ENCODE assay signal across 8 cellular contexts in the genomic region with DNA sequence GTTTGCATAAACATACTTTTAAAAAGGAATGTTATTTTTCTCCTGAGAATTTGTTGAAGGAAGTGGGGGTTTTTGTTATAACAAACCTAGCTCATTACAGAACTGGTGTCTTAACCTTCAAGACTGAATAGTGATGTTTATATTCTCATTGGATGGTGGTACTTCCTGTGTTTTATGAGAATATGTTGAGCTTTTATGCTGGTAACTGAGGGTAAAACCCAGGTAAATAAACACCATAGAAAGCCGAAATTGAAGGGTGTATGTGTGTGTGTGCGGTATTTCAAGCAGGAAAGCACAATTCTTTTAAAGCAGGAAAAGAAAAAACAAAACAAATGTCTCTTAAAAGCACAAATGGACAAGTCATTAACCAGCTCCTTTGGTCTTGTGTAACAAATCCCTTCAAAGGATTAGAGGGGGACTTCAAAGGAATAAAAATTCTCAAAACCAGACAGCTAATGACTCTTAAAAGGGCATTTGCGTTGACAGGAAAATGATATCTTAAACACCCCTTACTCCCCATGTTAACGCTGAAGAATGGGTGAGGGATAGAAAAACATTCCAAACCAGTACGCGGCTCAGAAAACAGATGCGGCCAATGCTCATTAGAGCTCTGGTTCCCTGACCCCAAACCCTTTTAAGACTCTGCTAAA. TPM values are rescaled to one million over a fixed set of nuclear protein-coding genes. Genes with fewer than 3 reads are reported as not detected.
A peak's percentile ranks its signal among the peaks of the same experiment; 100 is the strongest.
DNase-seq lines count a peak whose midpoint lies in the region; ATAC-seq lines count a peak whose summit lies in the region.

No MANE protein-coding gene starts in this region.

- H3K4me3 Mint-ChIP-seq in T-cell = peak overlapping the region; percentile 50 to 64 (median 56)
- peak overlapping the region; percentile 76 for H3K4me3 Mint-ChIP-seq in stimulated activated memory B cell treated with anti-CD40 and anti-IgM and Interleukin-4, amounts not matched to agents 10 μg/mL and 1 μg/mL and 100 μg/mL, for 72 hours
- no peak overlapping the region for H3K4me3 Mint-ChIP-seq in stimulated activated naive CD8-positive, alpha-beta T cell treated with anti-CD3 and anti-CD28 coated beads, Interleukin-15, amount 100 ng/mL, for 72 hours

- peaks cover 12 to 25% (median 17%) of the 10 kb centered on the region in 3 donors for H3K4me1 Mint-ChIP-seq in T-cell
- H3K4me1 Mint-ChIP-seq in stimulated activated memory B cell treated with anti-CD40 and anti-IgM and Interleukin-4, amounts not matched to agents 10 μg/mL and 1 μg/mL and 100 μg/mL, for 72 hours = peaks cover 31% of the 10 kb centered on the region
- H3K4me1 Mint-ChIP-seq in stimulated activated naive CD8-positive, alpha-beta T cell treated with anti-CD3 and anti-CD28 coated beads, Interleukin-15, amount 100 ng/mL, for 72 hours = peaks cover 18% of the 10 kb centered on the region

- H3K27me3 Mint-ChIP-seq in T-cell = peaks cover 45 to 76% of the 10 kb centered on the region in 2 donors
- H3K27me3 Mint-ChIP-seq in stimulated activated memory B cell treated with anti-CD40 and anti-IgM and Interleukin-4, amounts not matched to agents 10 μg/mL and 1 μg/mL and 100 μg/mL, for 72 hours = no peaks in the 10 kb centered on the region
- peaks cover 91% of the 10 kb centered on the region for H3K27me3 Mint-ChIP-seq in stimulated activated naive CD8-positive, alpha-beta T cell treated with anti-CD3 and anti-CD28 coated beads, Interleukin-15, amount 100 ng/mL, for 72 hours

- H3K9me3 Mint-ChIP-seq in T-cell = no peaks in the 10 kb centered on the region
- no peaks in the 10 kb centered on the region for H3K9me3 Mint-ChIP-seq in stimulated activated memory B cell treated with anti-CD40 and anti-IgM and Interleukin-4, amounts not matched to agents 10 μg/mL and 1 μg/mL and 100 μg/mL, for 72 hours
- no peaks in the 10 kb centered on the region for H3K9me3 Mint-ChIP-seq in stimulated activated naive CD8-positive, alpha-beta T cell treated with anti-CD3 and anti-CD28 coated beads, Interleukin-15, amount 100 ng/mL, for 72 hours

- peak in 1 of 4 experiments; percentile 28 for ATAC-seq in T-cell (replicated peaks in 1 of 4)
- no peak for ATAC-seq in stimulated activated memory B cell treated with anti-CD40 and anti-IgM and Interleukin-4, amounts not matched to agents 10 μg/mL and 1 μg/mL and 100 μg/mL, for 72 hours
- ATAC-seq in stimulated activated naive CD8-positive, alpha-beta T cell treated with anti-CD3 and anti-CD28 coated beads, Interleukin-15, amount 100 ng/mL, for 72 hours = no peak

- H3K9me3 ChIP-seq in iPS-18c (ENCODE audit: control insufficient read depth, insufficient read depth, low read length) = peaks cover 2% of the 10 kb centered on the region

- no peak overlapping the region for H3K27ac Mint-ChIP-seq in T-cell
- H3K27ac Mint-ChIP-seq in stimulated activated memory B cell treated with anti-CD40 and anti-IgM and Interleukin-4, amounts not matched to agents 10 μg/mL and 1 μg/mL and 100 μg/mL, for 72 hours = peak overlapping the region; percentile 48
- no peak overlapping the region for H3K27ac Mint-ChIP-seq in stimulated activated naive CD8-positive, alpha-beta T cell treated with anti-CD3 and anti-CD28 coated beads, Interleukin-15, amount 100 ng/mL, for 72 hours

- no peaks in the 10 kb centered on the region for H3K36me3 Mint-ChIP-seq in T-cell
- no peaks in the 10 kb centered on the region for H3K36me3 Mint-ChIP-seq in stimulated activated memory B cell treated with anti-CD40 and anti-IgM and Interleukin-4, amounts not matched to agents 10 μg/mL and 1 μg/mL and 100 μg/mL, for 72 hours

- POLR2A ChIA-PET in T-cell (lab: Charles Lee) = interaction anchor here in 1 of 2 donors (0.7 kb wide), 1 partner anchor 14 kb away, joined by 7 read pairs; no protein-coding TSS in a partner anchor

- CTCF ChIA-PET in T-cell (lab: Charles Lee) = interaction anchor here (0.6 to 1.1 kb wide), 3 partner anchors 10 to 120 kb away, joined by 3 to 7 read pairs (median 3); no protein-coding TSS in a partner anchor

- H3K4me3 ChIP-seq in iPS-18c (ENCODE audit: insufficient read depth, low read depth, low read length) = peak overlapping the region; percentile 65

- DNase-seq in DMS79 treated with DMSO at 0.1 percent for 48 hours (lab: John Stamatoyannopoulos, UW) = peak; percentile 68
- no peak for DNase-seq in DMS79 (lab: John Stamatoyannopoulos, UW)
- no peak for DNase-seq in T-cell
- no peak for DNase-seq in NCI-H2107 (lab: John Stamatoyannopoulos, UW)
- DNase-seq in ecto neural progenitor cell (ENCODE audit: low spot score) = no peak
- DNase-seq in stimulated activated naive CD8-positive, alpha-beta T cell treated with anti-CD3 and anti-CD28 coated beads, Interleukin-15, amount 100 ng/mL, for 72 hours = no peak

RNA-seq across cellular contexts. Expression of a gene that starts 23.8 kb away (rescaled TPM):
- 1 to 10 TPM in 4 of 5 donors, under 1 TPM in 1; 0.85 to 2.7 (median 1.6) TPM for total RNA-seq in T-cell

Comparison
In these comparisons a context has a peak if more than half of its experiments do, and no peak if none do; other contexts are left out.
1. H3K4me3 Mint-ChIP-seq: peak in T-cell (3 of 3) and stimulated activated memory B cell treated with anti-CD40 and anti-IgM and Interleukin-4, amounts not matched to agents 10 μg/mL and 1 μg/mL and 100 μg/mL, for 72 hours (single experiment); none in stimulated activated naive CD8-positive, alpha-beta T cell treated with anti-CD3 and anti-CD28 coated beads, Interleukin-15, amount 100 ng/mL, for 72 hours (0 of 2).